1 cellular context compared by ENCODE assay signal in the genomic region with DNA sequence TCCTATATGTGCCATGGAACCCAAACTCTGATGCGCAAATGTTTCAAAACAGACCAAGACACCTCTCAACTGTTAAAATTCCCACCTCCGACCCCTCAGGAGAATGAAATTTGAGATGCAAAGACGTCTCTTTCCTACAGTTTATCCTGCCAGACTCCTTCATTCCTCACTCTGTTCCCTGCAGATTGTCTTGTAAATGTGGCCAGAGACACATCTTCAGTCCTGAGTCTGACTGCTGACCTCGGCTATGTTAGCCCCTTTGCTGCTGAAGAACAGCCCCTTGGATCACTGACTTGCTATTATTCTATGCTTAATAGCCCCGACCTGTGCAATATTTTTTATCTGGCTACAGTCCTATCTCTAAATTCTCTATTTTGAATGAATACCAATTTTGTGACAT.
TF ChIP-seq lines count a peak whose summit lies in the region.

No MANE protein-coding gene starts in this region.

TF ChIP-seq in HepG2, 621 proteins besides CTCF, POLR2A, EP300 and RAD21 (continued from another document):
- TF ChIP-seq MBD4 (IDR thresholded peaks at IDR 0.05; ENCODE audit: borderline replicate concordance, low read length) (no peak), GMEB1 (CRISPR knock-in tag; IDR thresholded peaks at IDR 0.05; ENCODE audit: borderline replicate concordance) (no peak), SOX5 (CRISPR knock-in tag; IDR thresholded peaks at IDR 0.05; ENCODE audit: borderline replicate concordance) (no peak), ZMYM2 (CRISPR knock-in tag; IDR thresholded peaks at IDR 0.05) (no peak)
TF ChIP-seq in HepG2: peak in this region for 0.
